15 cellular contexts compared by ENCODE assay signal in genomic region chr7:132298782-132299181, GRCh38.
DNase-seq lines count a peak whose midpoint lies in the region; ATAC-seq and TF ChIP-seq lines count a peak whose summit lies in the region.
"Had no signal": no experiment of that assay in that cellular context is flagged by ENCODE, and none has a peak within 500 bp of the region (broad histone marks: within the 10 kb centered on the region; RNA-seq: fewer than 3 reads in every experiment).

No MANE protein-coding gene starts in this region.

- POLR2A ChIA-PET in A673 (lab: Charles Lee; ENCODE audit: low non-redundant PET): no interaction called here

- H3K4me1 ChIP-seq in esophagus muscularis mucosa: no peaks in the 10 kb centered on the region
- no peaks in the 10 kb centered on the region for H3K4me1 ChIP-seq in upper lobe of right lung
- no peaks in the 10 kb centered on the region for H3K4me1 ChIP-seq in A673 (ENCODE audit: insufficient read depth, low read length, poor library complexity, severe bottlenecking)
- H3K4me1 ChIP-seq: HAP-1, right lobe of liver had no signal

- CTCF ChIA-PET in A673 (lab: Charles Lee): no interaction called here

- H3K27ac ChIP-seq in esophagus muscularis mucosa (replicated peaks in 1 of 4): no peak overlapping the region
- no peak overlapping the region for H3K27ac ChIP-seq in upper lobe of right lung
- no peak overlapping the region for H3K27ac ChIP-seq in A673 (ENCODE audit: low read depth, low read length, poor library complexity, severe bottlenecking)
- H3K27ac ChIP-seq: right lobe of liver had no signal

- H3K9me3 ChIP-seq in esophagus muscularis mucosa: no peaks in the 10 kb centered on the region
- no peaks in the 10 kb centered on the region for H3K9me3 ChIP-seq in upper lobe of right lung
- H3K9me3 ChIP-seq in A673 (ENCODE audit: low read depth, low read length, poor library complexity, severe bottlenecking): no peaks in the 10 kb centered on the region
- H3K9me3 ChIP-seq: HAP-1, right lobe of liver had no signal

- H3K27me3 ChIP-seq in esophagus muscularis mucosa (no peaks in the 10 kb centered on the region), upper lobe of right lung (no peaks in the 10 kb centered on the region), A673 (replicated peaks; ENCODE audit: insufficient read depth, low read depth, low read length, poor library complexity) (no peaks in the 10 kb centered on the region)
- H3K27me3 ChIP-seq: right lobe of liver had no signal

- no peak for TF ChIP-seq CTCF in epithelial cell of esophagus (IDR thresholded peaks at IDR 0.05; ENCODE audit: insufficient read depth, low read depth, low read length, missing control alignments)
- TF ChIP-seq CTCF in esophagus muscularis mucosa (IDR thresholded peaks at IDR 0.05): no peak
- no peak for TF ChIP-seq CTCF in upper lobe of right lung (IDR thresholded peaks at IDR 0.05)
- no peak for TF ChIP-seq CTCF in A673 (conservative IDR thresholded peaks at IDR 0.05; ENCODE audit: low read depth, low read length)

- H3K36me3 ChIP-seq in esophagus muscularis mucosa (peaks cover 0 to 14% (median 0%) of the 10 kb centered on the region in 4 donors), upper lobe of right lung (no peaks in the 10 kb centered on the region), A673 (ENCODE audit: insufficient read depth, low read length, poor library complexity, severe bottlenecking) (no peaks in the 10 kb centered on the region)
- H3K36me3 ChIP-seq: HAP-1, right lobe of liver had no signal

- intact Hi-C loops in esophagus muscularis mucosa (cut with DNase I): no loop called here
- intact Hi-C loops in upper lobe of right lung (cut with DNase I): no loop called here
- intact Hi-C loops in A673 (cut with micrococcal nuclease; ENCODE audit: unreplicated experiment): no loop called here

- TF ChIP-seq EP300 in esophagus muscularis mucosa (IDR thresholded peaks at IDR 0.05): no peak

- no peak overlapping the region for H3K4me3 ChIP-seq in epithelial cell of esophagus (ENCODE audit: low read length)
- no peak overlapping the region for H3K4me3 ChIP-seq in skeletal muscle cell (ENCODE audit: low read depth, low read length)
- H3K4me3 ChIP-seq in esophagus muscularis mucosa: no peak overlapping the region
- H3K4me3 ChIP-seq in upper lobe of right lung: no peak overlapping the region
- no peak overlapping the region for H3K4me3 ChIP-seq in A673 (ENCODE audit: low read depth, low read length, poor library complexity, severe bottlenecking)
- H3K4me3 ChIP-seq: HAP-1, right lobe of liver had no signal

- DNase-seq in EH (ENCODE audit: low read depth) (peak; percentile 46), OCI-M1 (lab: John Stamatoyannopoulos, UW) (peak; percentile 0), epithelial cell of esophagus (ENCODE audit: low read depth) (peak; percentile 33), skeletal muscle cell (ENCODE audit: low read depth) (peak; percentile 15), esophagus muscularis mucosa (ENCODE audit: extremely low spot score) (no peak), upper lobe of right lung (no peak), A673 (ENCODE audit: low spot score) (no peak)
- DNase-seq: activated CD4-positive, CD25-positive, alpha-beta regulatory T cell treated with anti-CD3 and anti-CD28 coated beads, Interleukin-2, amount 50 U/mL, for 72 hours; activated T-cell treated with anti-CD3 and anti-CD28 coated beads, Interleukin-2, amount 50 U/mL, for 48 hours; erythroblast; immature natural killer cell; NCI-H187; right lobe of liver; T-cell had no signal

- ATAC-seq in upper lobe of right lung: no peak
- ATAC-seq: T-cell had no signal

- no TSS peak for BruUV-seq in A673 (replicated peaks; lab: Mats Ljungman, UMichigan)

- WGBS in esophagus muscularis mucosa: 59% methylated on average over 4 of the region's 4 CpGs

- TF ChIP-seq POLR2A in esophagus muscularis mucosa (IDR thresholded peaks at IDR 0.05; ENCODE audit: low read depth): no peak

Comparison
In these comparisons a context has a peak if more than half of its experiments do, and no peak if none do; other contexts are left out.
1. DNase-seq: peak in EH (single experiment), OCI-M1 (single experiment), epithelial cell of esophagus (single experiment) and skeletal muscle cell (single experiment); none in esophagus muscularis mucosa (single experiment), upper lobe of right lung (single experiment) and A673 (single experiment).